ENCODE assay signal across 26 cellular contexts in the genomic region with DNA sequence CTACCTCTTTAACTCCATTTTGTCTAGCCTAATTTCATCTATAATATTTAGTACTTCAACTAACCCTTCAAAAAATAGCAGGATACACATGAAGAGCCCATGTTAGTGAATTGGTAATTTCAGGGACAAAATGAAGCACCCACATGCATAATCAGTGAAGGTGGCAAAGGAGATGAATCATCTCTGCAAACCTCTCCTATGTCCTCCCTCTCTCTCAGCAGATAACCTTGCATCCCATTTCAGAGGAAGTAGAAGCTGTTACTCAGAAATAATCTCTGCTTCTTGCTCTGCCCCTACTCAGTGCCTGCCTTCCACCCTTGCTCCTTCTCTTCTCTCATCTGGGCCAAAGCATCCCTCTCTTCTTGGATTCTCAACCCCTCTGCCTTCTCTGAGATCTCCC.
DNase-seq lines count a peak whose midpoint lies in the region; ATAC-seq, FAIRE-seq and TF ChIP-seq lines count a peak whose summit lies in the region.
"Had no signal": no experiment of that assay in that cellular context is flagged by ENCODE, and none has a peak within 500 bp of the region (broad histone marks: within the 10 kb centered on the region; RNA-seq: fewer than 3 reads in every experiment).

No MANE protein-coding gene starts in this region.

- no peaks in the 10 kb centered on the region for H3K4me1 ChIP-seq in GM12878 (ENCODE audit: control insufficient read depth, insufficient read depth, low read length)
- H3K4me1 ChIP-seq: ascending aorta, tibial artery had no signal

- H3K27ac ChIP-seq in GM12878 (ENCODE audit: control insufficient read depth, insufficient read depth) = no peak overlapping the region
- H3K27ac ChIP-seq: ascending aorta, HL-60, tibial artery, VCaP had no signal

- H3K4me3 ChIP-seq in GM12878 = no peak overlapping the region
- H3K4me3 ChIP-seq: ascending aorta, tibial artery had no signal

- H3K9me3 Mint-ChIP-seq in neural crest cell = peaks cover 2% of the 10 kb centered on the region
- H3K9me3 Mint-ChIP-seq: activated CD4-positive, alpha-beta memory T cell treated with anti-CD3 and anti-CD28 coated beads, Interleukin-2, amount 10 ng/mL, durations not matched to agents 7 days and 5 days; activated naive CD4-positive, alpha-beta T cell treated with anti-CD3 and anti-CD28 coated beads for 36 hours; CD8-positive, alpha-beta memory T cell; nephron; stimulated activated naive B cell treated with anti-CD40 and anti-IgM and Interleukin-4, amounts not matched to agents 10 μg/mL and 1 μg/mL and 100 μg/mL, for 72 hours had no signal

- TF ChIP-seq CTCF in GM12878 (IDR thresholded peaks at IDR 0.05 in 2 of 3, conservative IDR thresholded peaks at IDR 0.05 in 1 of 3; ENCODE audit: control insufficient read depth in 2 of 3, extremely low read depth in 1 of 3, insufficient read depth in 1 of 3, low read depth in 3 of 3, low read length in 3 of 3) (no peak), neural crest cell (conservative IDR thresholded peaks at IDR 0.05) (no peak)

- DNase-seq in HT1080 (ENCODE audit: low read depth) = peak; percentile 56
- no peak for DNase-seq in GM12878 (ENCODE audit: low read depth, low spot score)
- no peak for DNase-seq in neural crest cell (ENCODE audit: low read depth, low spot score)
- DNase-seq in activated CD4-positive, CD25-positive, alpha-beta regulatory T cell (lab: John Stamatoyannopoulos, UW) = no peak
- no peak for DNase-seq in superior temporal gyrus (ENCODE audit: extremely low spot score)
- DNase-seq: activated CD4-positive, alpha-beta memory T cell treated with anti-CD3 and anti-CD28 coated beads, Interleukin-2, amount 10 ng/mL, durations not matched to agents 7 days and 5 days; activated naive CD4-positive, alpha-beta T cell treated with anti-CD3 and anti-CD28 coated beads for 36 hours; activated T-cell treated with anti-CD3 and anti-CD28 coated beads, Interleukin-2, amount 50 U/mL, for 1 hour; CD8-positive, alpha-beta memory T cell; DND-41; KBM-7; kidney glomerular epithelial cell; NCI-H187; NCI-H774; SIG-M5; stimulated activated naive B cell treated with anti-CD40 and anti-IgM and Interleukin-4, amounts not matched to agents 10 μg/mL and 1 μg/mL and 100 μg/mL, for 72 hours; T-helper 1 cell; tibial artery had no signal

- RAD21 ChIA-PET in GM12878 (lab: Charles Lee; ENCODE audit: unreplicated experiment) = no interaction called here

- H3K4me3 Mint-ChIP-seq in neural crest cell = no peak overlapping the region
- H3K4me3 Mint-ChIP-seq: activated CD4-positive, alpha-beta memory T cell treated with anti-CD3 and anti-CD28 coated beads, Interleukin-2, amount 10 ng/mL, durations not matched to agents 7 days and 5 days; activated naive CD4-positive, alpha-beta T cell treated with anti-CD3 and anti-CD28 coated beads for 36 hours; CD8-positive, alpha-beta memory T cell; mesothelial cell of epicardium; nephron; stimulated activated naive B cell treated with anti-CD40 and anti-IgM and Interleukin-4, amounts not matched to agents 10 μg/mL and 1 μg/mL and 100 μg/mL, for 72 hours had no signal

- no peak for TF ChIP-seq EP300 in GM12878 (IDR thresholded peaks at IDR 0.05; ENCODE audit: borderline replicate concordance in 1 of 2, control insufficient read depth in 1 of 2, low read depth in 2 of 2, low read length in 2 of 2)

- no peaks in the 10 kb centered on the region for H4K20me1 ChIP-seq in GM12878 (ENCODE audit: control insufficient read depth, insufficient read depth)

- TF ChIP-seq POLR2A in GM12878 (IDR thresholded peaks at IDR 0.05; ENCODE audit: low read depth, low read length) = no peak

- H3K4me2 ChIP-seq in GM12878 (ENCODE audit: control insufficient read depth, insufficient read depth) = no peak overlapping the region

- intact Hi-C loops in GM12878 (cut with micrococcal nuclease; ENCODE audit: unreplicated experiment) = no loop called here

- H3K79me2 ChIP-seq in GM12878 (ENCODE audit: control insufficient read depth, insufficient read depth, low read length) = no peaks in the 10 kb centered on the region

- no peak overlapping the region for H2AFZ ChIP-seq in GM12878 (ENCODE audit: control insufficient read depth, low read depth, low read length)

- H3K27me3 ChIP-seq in GM12878 (replicated peaks in 1 of 2; ENCODE audit: control insufficient read depth in 2 of 2, insufficient read depth in 2 of 2, low read length in 1 of 2) = no peaks in the 10 kb centered on the region; a peak in 1 of 4 replicates
- H3K27me3 ChIP-seq: ascending aorta, tibial artery had no signal

- CTCF ChIA-PET in GM12878 (lab: Yijun Ruan, JAX) = interaction anchor here (1.2 to 1.3 kb wide), 2 partner anchors 9 to 255 kb away, joined by 3 to 5 read pairs; no protein-coding TSS in a partner anchor

- in situ Hi-C loops in GM12878 (cut with MboI) = no loop called here

- no peaks in the 10 kb centered on the region for H3K27me3 Mint-ChIP-seq in neural crest cell (ENCODE audit: low read depth)
- H3K27me3 Mint-ChIP-seq: stimulated activated naive B cell treated with anti-CD40 and anti-IgM and Interleukin-4, amounts not matched to agents 10 μg/mL and 1 μg/mL and 100 μg/mL, for 72 hours had no signal

- SMC1A ChIA-PET in GM12878 (lab: Charles Lee; ENCODE audit: uncharacterized antibody, unreplicated experiment) = interaction anchor here (0.7 to 1.6 kb wide), 4 partner anchors 25 to 245 kb away, joined by 3 read pairs; no protein-coding TSS in a partner anchor

- H3K36me3 ChIP-seq in GM12878 (ENCODE audit: control insufficient read depth in 2 of 2, insufficient read depth in 2 of 2, low read length in 1 of 2) = no peaks in the 10 kb centered on the region
- H3K36me3 ChIP-seq: ascending aorta, tibial artery had no signal

- no peaks in the 10 kb centered on the region for H3K36me3 Mint-ChIP-seq in neural crest cell (ENCODE audit: low read depth)
- H3K36me3 Mint-ChIP-seq: CD8-positive, alpha-beta memory T cell; mesothelial cell of epicardium; stimulated activated naive B cell treated with anti-CD40 and anti-IgM and Interleukin-4, amounts not matched to agents 10 μg/mL and 1 μg/mL and 100 μg/mL, for 72 hours had no signal

- POLR2A ChIA-PET in GM12878 (lab: Charles Lee) = interaction anchor here (0.6 kb wide), 1 partner anchor 33 kb away, joined by 7 read pairs; no protein-coding TSS in a partner anchor

- ATAC-seq in GM18868 (IDR thresholded peaks at IDR 0.05; ENCODE audit: unreplicated experiment) = peak; percentile 37
- 0 out of 3 replicates have a peak, but pooled peaks have one; percentile 21 for ATAC-seq in GM12878
- no peak for ATAC-seq in GM19463 (IDR thresholded peaks at IDR 0.05; ENCODE audit: unreplicated experiment)
- ATAC-seq: esophagus mucosa had no signal

- peaks cover 15% of the 10 kb centered on the region for H3K4me1 Mint-ChIP-seq in neural crest cell
- H3K4me1 Mint-ChIP-seq: activated CD4-positive, alpha-beta memory T cell treated with anti-CD3 and anti-CD28 coated beads, Interleukin-2, amount 10 ng/mL, durations not matched to agents 7 days and 5 days; CD8-positive, alpha-beta memory T cell; nephron had no signal

- no TSS peak for BruUV-seq in GM12878 (replicated peaks; lab: Mats Ljungman, UMichigan)

- TF ChIP-seq RAD21 in GM12878 (IDR thresholded peaks at IDR 0.05; ENCODE audit: insufficient read depth, low read depth, low read length) = no peak

- no peaks in the 10 kb centered on the region for H3K9me3 ChIP-seq in GM12878 (replicated peaks; ENCODE audit: control insufficient read depth, insufficient read depth, low read length)
- H3K9me3 ChIP-seq: ascending aorta, tibial artery had no signal

- FAIRE-seq in GM12878 (lab: Jason Lieb, UNC) = no peak

- H3K9ac ChIP-seq in GM12878 (ENCODE audit: control insufficient read depth, insufficient read depth, low read length) = no peak overlapping the region

- peak overlapping the region; percentile 16 for H3K27ac Mint-ChIP-seq in neural crest cell (ENCODE audit: unreplicated experiment)
- H3K27ac Mint-ChIP-seq: activated CD4-positive, alpha-beta memory T cell treated with anti-CD3 and anti-CD28 coated beads, Interleukin-2, amount 10 ng/mL, durations not matched to agents 7 days and 5 days; activated naive CD4-positive, alpha-beta T cell treated with anti-CD3 and anti-CD28 coated beads for 36 hours; CD8-positive, alpha-beta memory T cell; mesothelial cell of epicardium; stimulated activated naive B cell treated with anti-CD40 and anti-IgM and Interleukin-4, amounts not matched to agents 10 μg/mL and 1 μg/mL and 100 μg/mL, for 72 hours had no signal

TF ChIP-seq in GM12878, 131 proteins besides CTCF, POLR2A, EP300 and RAD21:
- no peak for TF ChIP-seq GATAD2B (conservative IDR thresholded peaks at IDR 0.05; ENCODE audit: low read depth)
- TF ChIP-seq ZZZ3 (IDR thresholded peaks at IDR 0.05; ENCODE audit: control insufficient read depth, insufficient read length, low read depth) = no peak
- TF ChIP-seq EGR1 (IDR thresholded peaks at IDR 0.05; ENCODE audit: borderline replicate concordance in 1 of 2, low read depth in 2 of 2, low read length in 2 of 2) = no peak
- TF ChIP-seq CHD1 (IDR thresholded peaks at IDR 0.05; ENCODE audit: low read depth, low read length) = no peak
- TF ChIP-seq SRF (IDR thresholded peaks at IDR 0.05; ENCODE audit: low read depth in 2 of 2, low read length in 2 of 2) = no peak
- no peak for TF ChIP-seq ZNF207 (IDR thresholded peaks at IDR 0.05; ENCODE audit: borderline replicate concordance)
- no peak for TF ChIP-seq CHD4 (IDR thresholded peaks at IDR 0.05)
- TF ChIP-seq MYB (IDR thresholded peaks at IDR 0.05; ENCODE audit: borderline replicate concordance, low read depth, low read length) = no peak
- no peak for TF ChIP-seq TCF12 (IDR thresholded peaks at IDR 0.05; ENCODE audit: low read depth, low read length)
- no peak for TF ChIP-seq ZNF622 (IDR thresholded peaks at IDR 0.05)
- TF ChIP-seq ZNF217 (IDR thresholded peaks at IDR 0.05) = no peak
- TF ChIP-seq BACH1 (IDR thresholded peaks at IDR 0.05; ENCODE audit: borderline replicate concordance) = no peak
- TF ChIP-seq BHLHE40 (IDR thresholded peaks at IDR 0.05; ENCODE audit: borderline replicate concordance in 1 of 2, low read depth in 2 of 2, low read length in 1 of 2) = no peak
- no peak for TF ChIP-seq MXI1 (IDR thresholded peaks at IDR 0.05; ENCODE audit: low read depth, low read length)
- TF ChIP-seq FOXM1 (IDR thresholded peaks at IDR 0.05; ENCODE audit: low read depth, low read length) = no peak
- TF ChIP-seq SIN3A (IDR thresholded peaks at IDR 0.05; ENCODE audit: low read depth, low read length) = no peak
- no peak for TF ChIP-seq NBN (IDR thresholded peaks at IDR 0.05)
- no peak for TF ChIP-seq LARP7 (IDR thresholded peaks at IDR 0.05)
- TF ChIP-seq EZH2 (IDR thresholded peaks at IDR 0.05; ENCODE audit: borderline replicate concordance, control insufficient read depth, low read depth, low read length) = no peak
- no peak for TF ChIP-seq ESRRA (IDR thresholded peaks at IDR 0.05; ENCODE audit: low read length)
